Comparison of ENCODE assay signal across 9 cellular contexts in the genomic region with DNA sequence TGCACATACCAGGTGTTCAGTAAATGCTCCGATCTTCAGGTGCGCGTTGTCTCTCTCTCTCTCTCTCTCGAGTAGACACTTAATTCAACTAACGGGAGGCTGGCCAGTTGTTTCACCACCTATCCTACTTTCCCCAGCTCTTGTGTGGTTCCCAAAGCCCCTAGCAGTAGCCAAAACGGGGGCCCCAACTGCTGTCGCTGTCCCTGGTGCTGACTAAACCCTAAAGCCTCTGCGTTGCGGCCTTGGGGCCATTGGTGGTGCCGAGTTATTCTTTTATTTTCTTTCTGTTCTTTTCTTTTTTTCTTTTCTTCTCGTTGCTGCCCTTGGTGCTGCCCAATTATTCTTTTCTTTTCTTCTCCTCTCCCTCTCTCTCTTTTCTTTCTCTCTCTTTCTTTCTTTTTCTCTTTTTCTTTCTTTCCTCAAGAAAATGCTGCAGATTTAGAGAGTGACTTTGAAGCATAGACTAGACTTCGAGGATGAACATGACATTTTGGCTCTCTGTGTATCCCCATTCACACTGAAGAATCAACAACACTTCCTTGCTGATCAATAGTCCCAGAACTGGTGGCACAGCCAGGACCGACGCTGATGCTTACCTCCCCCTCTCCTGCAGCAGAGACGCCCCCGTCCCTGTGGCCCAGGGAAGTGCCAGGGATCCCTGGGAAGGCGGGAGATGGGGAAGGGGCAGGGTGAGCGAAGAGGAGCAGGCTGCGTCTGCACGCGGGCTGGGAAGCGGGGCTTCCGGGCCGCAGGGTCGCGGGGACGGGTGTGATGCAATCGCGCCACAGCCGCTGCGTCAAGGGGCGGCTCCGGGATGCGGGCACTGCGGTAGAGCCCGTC. TPM values are rescaled to one million over a fixed set of nuclear protein-coding genes. Genes with fewer than 3 reads are reported as not detected.
DNase-seq lines count a peak whose midpoint lies in the region; TF ChIP-seq lines count a peak whose summit lies in the region.
"Had no signal": no experiment of that assay in that cellular context is flagged by ENCODE, and none has a peak within 500 bp of the region (broad histone marks: within the 10 kb centered on the region; RNA-seq: fewer than 3 reads in every experiment).

TSS of gene FBLL1 (plus strand) at position 785 of the 840 bp plus-strand sequence. CDS start 200 bp downstream, outside the sequence.

- H3K27ac Mint-ChIP-seq in chondrocyte (ENCODE audit: unreplicated experiment) (peak within 1 kb of the TSS; percentile 64), HFFc6 (no peak within 1 kb of the TSS)

- no peaks in the 10 kb centered on the region for H3K4me1 ChIP-seq in SJCRH30
- peaks cover 11% of the 10 kb centered on the region for H3K4me1 ChIP-seq in suprapubic skin
- H3K4me1 ChIP-seq in effector memory CD4-positive, alpha-beta T cell (ENCODE audit: control insufficient read depth, insufficient read depth, low read length, poor library complexity, severe bottlenecking), result no peaks in the 10 kb centered on the region
- H3K4me1 ChIP-seq: Caco-2 had no signal

- DNase-seq in NCI-H2081 (lab: John Stamatoyannopoulos, UW), result peak; percentile 22 to 45
- no peak for DNase-seq in NCI-H2081 treated with DMSO at 0.1 percent for 48 hours (lab: John Stamatoyannopoulos, UW)
- DNase-seq in SJCRH30, result peak; percentile 26 to 63
- no peak for DNase-seq in chondrocyte (ENCODE audit: low spot score)
- peak; percentile 13 for DNase-seq in medulla oblongata (ENCODE audit: extremely low spot score)
- DNase-seq in suprapubic skin (ENCODE audit: low spot score in 2 of 2), result no peak
- DNase-seq in HFFc6, result no peak
- DNase-seq in effector memory CD4-positive, alpha-beta T cell, result no peak

- H3K27me3 Mint-ChIP-seq in chondrocyte (ENCODE audit: low read depth) (no peaks in the 10 kb centered on the region), HFFc6 (ENCODE audit: insufficient read depth) (peaks cover 13% of the 10 kb centered on the region)

- H3K9me3 Mint-ChIP-seq in chondrocyte (ENCODE audit: low read depth), result peaks cover 3% of the 10 kb centered on the region
- peaks cover 7% of the 10 kb centered on the region for H3K9me3 Mint-ChIP-seq in HFFc6

- 17% methylated on average over 27 of the region's 36 CpGs for WGBS in suprapubic skin

- H3K4me3 ChIP-seq in SJCRH30, result no peak within 1 kb of the TSS
- H3K4me3 ChIP-seq in suprapubic skin, result peak within 1 kb of the TSS; percentile 53
- H3K4me3 ChIP-seq in effector memory CD4-positive, alpha-beta T cell (ENCODE audit: insufficient read depth, low read depth, low read length, poor library complexity, severe bottlenecking), result no peak within 1 kb of the TSS

- H3K4me3 Mint-ChIP-seq in chondrocyte (ENCODE audit: unreplicated experiment), result peak within 1 kb of the TSS; percentile 76
- no peak within 1 kb of the TSS for H3K4me3 Mint-ChIP-seq in HFFc6

- H3K9me3 ChIP-seq in SJCRH30 (replicated peaks) (no peaks in the 10 kb centered on the region), suprapubic skin (no peaks in the 10 kb centered on the region)
- H3K9me3 ChIP-seq in effector memory CD4-positive, alpha-beta T cell (ENCODE audit: control insufficient read depth, low read length), result no peaks in the 10 kb centered on the region
- H3K9me3 ChIP-seq: Caco-2 had no signal

- no peak for TF ChIP-seq CTCF in chondrocyte (IDR thresholded peaks at IDR 0.05)
- no peak for TF ChIP-seq CTCF in suprapubic skin (IDR thresholded peaks at IDR 0.05)
- TF ChIP-seq CTCF in HFFc6 (IDR thresholded peaks at IDR 0.05), result no peak

- H3K27ac ChIP-seq in SJCRH30 (no peak within 1 kb of the TSS), suprapubic skin (no peak within 1 kb of the TSS)
- no peak within 1 kb of the TSS for H3K27ac ChIP-seq in effector memory CD4-positive, alpha-beta T cell (ENCODE audit: insufficient read depth, low read length, poor library complexity, severe bottlenecking)

- H3K36me3 Mint-ChIP-seq in chondrocyte (ENCODE audit: low read depth) (peaks cover 1% of the 10 kb centered on the region), HFFc6 (ENCODE audit: low read depth) (peaks cover 12% of the 10 kb centered on the region)

- H3K4me1 Mint-ChIP-seq in chondrocyte (ENCODE audit: low read depth) (peaks cover 17% of the 10 kb centered on the region), HFFc6 (ENCODE audit: low read depth) (no peaks in the 10 kb centered on the region; the same call in 1 of the 2 replicates)

- no peak for TF ChIP-seq POLR2A in suprapubic skin (IDR thresholded peaks at IDR 0.05)

- TF ChIP-seq EP300 in suprapubic skin (IDR thresholded peaks at IDR 0.05), result no peak

- H3K27me3 ChIP-seq in SJCRH30, result no peaks in the 10 kb centered on the region
- H3K27me3 ChIP-seq in suprapubic skin, result peaks cover 32% of the 10 kb centered on the region
- peaks cover 7% of the 10 kb centered on the region for H3K27me3 ChIP-seq in effector memory CD4-positive, alpha-beta T cell (replicated peaks; ENCODE audit: control insufficient read depth, insufficient read depth, low read length, poor library complexity, severe bottlenecking)

- no peaks in the 10 kb centered on the region for H3K36me3 ChIP-seq in SJCRH30
- H3K36me3 ChIP-seq in suprapubic skin, result no peaks in the 10 kb centered on the region
- no peaks in the 10 kb centered on the region for H3K36me3 ChIP-seq in effector memory CD4-positive, alpha-beta T cell (ENCODE audit: control insufficient read depth, insufficient read depth, low read length)

RNA-seq across cellular contexts. Expression of gene FBLL1, which starts in this region (rescaled TPM):
- not detected in 2 replicates for total RNA-seq in SJCRH30 (2014; rRNA removed; shearing (Covaris generic))
- total RNA-seq in chondrocyte (2.4 to 8.3 TPM (median 7.9 TPM) in 3 replicates), suprapubic skin (1 to 10 TPM in 2 of 4 donors, under 1 TPM in 2; 0.42 to 1.7 (median 1.3) TPM)
- total RNA-seq in HFFc6 (2021; fragmentation: NEBNext Ultra II Directional; extraction: Animal tissue kit (Norgen Biotek cat#: 25700)), result not detected
- total RNA-seq: Caco-2 had no signal

Comparison
In these comparisons a context has a peak if more than half of its experiments do, and no peak if none do; other contexts are left out.
1. DNase-seq: peak in NCI-H2081 (2 of 2) and medulla oblongata (single experiment); none in NCI-H2081 treated with DMSO at 0.1 percent for 48 hours (single experiment), chondrocyte (single experiment), suprapubic skin (0 of 2), HFFc6 (single experiment) and effector memory CD4-positive, alpha-beta T cell (0 of 3).
2. Peak in DNase-seq in SJCRH30; RNA of the gene not detected or under 1 TPM.